Comparison of ENCODE assay signal across 8 cellular contexts in the genomic region with DNA sequence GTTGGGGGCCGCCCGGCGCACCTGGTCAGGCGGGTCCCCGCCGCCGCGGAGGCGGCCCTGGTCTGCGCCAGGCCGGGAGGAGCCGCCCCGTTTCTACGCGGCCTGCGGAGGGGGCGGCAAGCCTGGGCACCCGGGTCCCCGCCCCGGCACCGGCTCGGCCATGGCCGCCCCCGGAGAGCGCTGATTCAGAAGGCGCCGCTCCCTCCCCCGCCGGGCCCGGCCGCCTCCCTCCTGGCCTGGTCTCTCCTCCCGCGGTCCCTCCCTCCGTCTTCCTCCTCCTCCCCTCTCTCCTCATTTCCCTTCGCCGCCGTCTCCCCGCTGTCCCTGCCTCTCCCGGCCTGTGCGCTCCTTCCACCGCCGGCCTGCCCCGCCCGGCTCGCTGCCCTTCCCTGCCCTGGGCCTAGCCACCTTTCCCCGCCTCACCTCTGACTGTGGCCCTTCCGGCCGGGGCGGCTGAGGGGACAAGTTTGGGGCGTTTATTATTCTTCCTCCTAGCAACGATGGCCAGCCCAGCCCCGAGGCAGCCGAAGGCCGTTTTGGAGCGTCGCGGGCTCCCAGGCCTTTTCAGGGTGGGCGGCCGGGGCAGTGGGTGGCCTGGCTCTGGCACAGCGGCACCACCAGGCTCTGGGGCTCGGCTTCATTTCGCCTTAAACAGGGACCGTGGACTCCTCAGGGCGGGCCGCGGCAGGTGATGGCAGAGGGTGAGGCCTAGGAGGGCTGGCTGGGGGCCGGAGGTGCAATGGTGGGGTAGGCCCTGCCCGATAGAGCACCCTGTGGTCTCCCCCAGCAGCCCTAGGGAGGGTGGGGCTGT. TPM values are rescaled to one million over a fixed set of nuclear protein-coding genes. Genes with fewer than 3 reads are reported as not detected.
A peak's percentile ranks its signal among the peaks of the same experiment; 100 is the strongest.
DNase-seq lines count a peak whose midpoint lies in the region; ATAC-seq and TF ChIP-seq lines count a peak whose summit lies in the region.

No MANE protein-coding gene starts in this region.

- POLR2A ChIA-PET in HEK293T (lab: Yijun Ruan, JAX): interaction anchor here (0.7 kb wide), 1 partner anchor 42 kb away, joined by 3 read pairs; no protein-coding TSS in a partner anchor

- peak; percentile 61 for ATAC-seq in left colon

- DNase-seq in AG08396 (ENCODE audit: low spot score) (peak; percentile 91), HEK293T (ENCODE audit: extremely low spot score) (peak; percentile 63), T-helper 1 cell (peak in 3 of 5 donors; percentile 13 to 21 (median 15)), cerebellum (ENCODE audit: low spot score) (peak; percentile 63), left colon (peak; percentile 79 to 81), SHP77 (lab: John Stamatoyannopoulos, UW) (no peak)
- DNase-seq in stimulated activated CD4-positive, alpha-beta T cell treated with anti-CD3 and anti-CD28 coated beads, Interleukin-2, amount 100 ng/mL, for 4 hours (ENCODE audit: low read depth): peak; percentile 38
- no peak for DNase-seq in effector CD4-positive, alpha-beta T cell

- intact Hi-C loops in left colon (cut with DNase I, micrococcal nuclease): no loop called here

- CTCF ChIA-PET in HEK293T (lab: Yijun Ruan, JAX): no interaction called here

TF ChIP-seq in HEK293T, 16 proteins besides CTCF, POLR2A, EP300 and RAD21:
- no peak for TF ChIP-seq ARNT (IDR thresholded peaks at IDR 0.05)
- no peak for TF ChIP-seq L3MBTL2 (conservative IDR thresholded peaks at IDR 0.05)
- TF ChIP-seq FOXK2 (IDR thresholded peaks at IDR 0.05): no peak

RNA-seq across cellular contexts. Expression of a gene that starts 0.8 kb away (rescaled TPM):
- 13.3 TPM for total RNA-seq in cerebellum
- 10 to 100 TPM; 76.4 to 89.3 TPM for total RNA-seq in left colon

RNA-seq across cellular contexts. Expression of a gene that starts 58.8 kb away (rescaled TPM):
- 3.9 TPM for total RNA-seq in cerebellum
- total RNA-seq in left colon: 1 to 10 TPM in 1 of 2 donors, not detected in 1; 2.2 TPM

Comparison
In these comparisons a context has a peak if more than half of its experiments do, and no peak if none do; other contexts are left out.
1. DNase-seq: peak in AG08396 (single experiment), HEK293T (single experiment), T-helper 1 cell (3 of 5), cerebellum (single experiment), left colon (2 of 2) and stimulated activated CD4-positive, alpha-beta T cell treated with anti-CD3 and anti-CD28 coated beads, Interleukin-2, amount 100 ng/mL, for 4 hours (single experiment); none in SHP77 (0 of 2) and effector CD4-positive, alpha-beta T cell (single experiment).